In genomic region chr15:71228403-71228802, GRCh38 we compare ENCODE assay signal across 18 cellular contexts.
"Had no signal": no experiment of that assay in that cellular context is flagged by ENCODE, and none has a peak within 500 bp of the region (broad histone marks: within the 10 kb centered on the region; RNA-seq: fewer than 3 reads in every experiment).

No MANE protein-coding gene starts in this region.

- H3K27me3 ChIP-seq: gastroesophageal sphincter, left lung, ovary had no signal

- H3K36me3 Mint-ChIP-seq: activated naive CD8-positive, alpha-beta T cell treated with anti-CD3 and anti-CD28 coated beads, Interleukin-2, amount 10 ng/mL, durations not matched to agents 7 days and 5 days; memory B cell; T-cell had no signal

- H3K9me3 Mint-ChIP-seq: activated naive CD8-positive, alpha-beta T cell treated with anti-CD3 and anti-CD28 coated beads, Interleukin-2, amount 10 ng/mL, durations not matched to agents 7 days and 5 days; effector memory CD8-positive, alpha-beta T cell had no signal

- H3K4me1 ChIP-seq: gastroesophageal sphincter, left lung had no signal

- ATAC-seq: activated CD4-positive, CD25-positive, alpha-beta regulatory T cell treated with anti-CD3 and anti-CD28 coated beads, Interleukin-2, amount 50 U/mL, for 24 hours; effector memory CD8-positive, alpha-beta T cell; gastroesophageal sphincter; left lung; T-cell had no signal

- H3K27ac ChIP-seq: gastroesophageal sphincter, left lung, ovary, sigmoid colon, thoracic aorta had no signal

- H3K4me1 Mint-ChIP-seq: activated naive CD8-positive, alpha-beta T cell treated with anti-CD3 and anti-CD28 coated beads, Interleukin-2, amount 10 ng/mL, durations not matched to agents 7 days and 5 days; memory B cell; T-cell had no signal

- H3K4me3 Mint-ChIP-seq: activated naive CD8-positive, alpha-beta T cell treated with anti-CD3 and anti-CD28 coated beads, Interleukin-2, amount 10 ng/mL, durations not matched to agents 7 days and 5 days; effector memory CD8-positive, alpha-beta T cell; memory B cell; T-cell had no signal

- DNase-seq: activated CD4-positive, alpha-beta T cell treated with anti-CD3 and anti-CD28 coated beads, Interleukin-2, amount 50 U/mL, for 1 hour; activated CD8-positive, alpha-beta memory T cell treated with anti-CD3 and anti-CD28 coated beads for 24 hours; activated naive CD4-positive, alpha-beta T cell; activated naive CD8-positive, alpha-beta T cell treated with anti-CD3 and anti-CD28 coated beads, Interleukin-2, amount 10 ng/mL, durations not matched to agents 7 days and 5 days; aorta; dermis blood vessel endothelial cell; effector memory CD8-positive, alpha-beta T cell; left lung; ovary; sigmoid colon; stimulated activated CD4-positive, alpha-beta T cell treated with anti-CD3 and anti-CD28 coated beads, Interleukin-12 subunit alpha, Interleukin-12 subunit beta, amount 100 ng/mL, for 4 hours; stimulated activated CD4-positive, alpha-beta T cell treated with anti-CD3 and anti-CD28 coated beads, Interleukin-2, amount 100 ng/mL, for 24 hours; T-cell; T-helper 9 cell had no signal

- H3K36me3 ChIP-seq: gastroesophageal sphincter, left lung, ovary, sigmoid colon, thoracic aorta had no signal

- H3K27ac Mint-ChIP-seq: activated naive CD8-positive, alpha-beta T cell treated with anti-CD3 and anti-CD28 coated beads, Interleukin-2, amount 10 ng/mL, durations not matched to agents 7 days and 5 days; effector memory CD8-positive, alpha-beta T cell; memory B cell; T-cell had no signal

- H3K9me3 ChIP-seq: gastroesophageal sphincter, left lung, ovary, sigmoid colon, thoracic aorta had no signal

- H3K4me3 ChIP-seq: gastroesophageal sphincter, left lung, ovary, sigmoid colon, thoracic aorta had no signal
